In genomic region chr13:109816112-109816978, GRCh38 we compare ENCODE assay signal across 13 cellular contexts. TPM values are rescaled to one million over a fixed set of nuclear protein-coding genes. Genes with fewer than 3 reads are reported as not detected.
A peak's percentile ranks its signal among the peaks of the same experiment; 100 is the strongest.
DNase-seq lines count a peak whose midpoint lies in the region; ATAC-seq and TF ChIP-seq lines count a peak whose summit lies in the region.
"Had no signal": no experiment of that assay in that cellular context is flagged by ENCODE, and none has a peak within 500 bp of the region (broad histone marks: within the 10 kb centered on the region; RNA-seq: fewer than 3 reads in every experiment).

No MANE protein-coding gene starts in this region.

- no peak overlapping the region for H2BK20ac ChIP-seq in IMR-90 (ENCODE audit: low read depth, low read length)

- H4K5ac ChIP-seq in IMR-90 (ENCODE audit: low read depth, low read length), result no peak overlapping the region

- peaks cover 5% of the 10 kb centered on the region for H3K27me3 ChIP-seq in IMR-90 (ENCODE audit: control insufficient read depth, insufficient read depth, low read length)

- H3K36me3 ChIP-seq in IMR-90 (ENCODE audit: control insufficient read depth, insufficient read depth, low read length), result no peaks in the 10 kb centered on the region
- H3K36me3 ChIP-seq: left ventricle myocardium inferior had no signal

- CTCF ChIA-PET in IMR-90 (lab: Yijun Ruan, JAX), result no interaction called here
- CTCF ChIA-PET in activated CD4-positive, alpha-beta T cell treated with anti-CD3 and anti-CD28 coated beads, Interleukin-2, amount 10 ng/mL, durations not matched to agents 7 days and 5 days (lab: Charles Lee), result no interaction called here

- TF ChIP-seq CTCF in IMR-90 (conservative IDR thresholded peaks at IDR 0.05; ENCODE audit: low read depth, low read length) (no peak), VCaP (conservative IDR thresholded peaks at IDR 0.05) (no peak)

- no peak for TF ChIP-seq POLR2A in IMR-90 (IDR thresholded peaks at IDR 0.05; ENCODE audit: low read depth, low read length)

- no peaks in the 10 kb centered on the region for H3K79me1 ChIP-seq in IMR-90 (ENCODE audit: low read depth in 1 of 2, low read length in 2 of 2)

- no peaks in the 10 kb centered on the region for H3K36me3 Mint-ChIP-seq in activated CD4-positive, alpha-beta T cell treated with anti-CD3 and anti-CD28 coated beads, Interleukin-2, amount 10 ng/mL, durations not matched to agents 7 days and 5 days (ENCODE audit: low read depth)
- H3K36me3 Mint-ChIP-seq in natural killer cell treated with Interleukin-12 subunit alpha and Interleukin-12 subunit beta and Interleukin-15 and Interleukin-18, amount 100 ng/mL, for 72 hours, result no peaks in the 10 kb centered on the region

- intact Hi-C loops in IMR-90 (cut with micrococcal nuclease), result no loop called here

- DNase-seq in DMS153 (lab: John Stamatoyannopoulos, UW) (peak; percentile 59), IMR-90 (no peak), left lobe of liver (ENCODE audit: low spot score) (peak; percentile 83), cerebellar nuclear complex (lab: John Stamatoyannopoulos, UW) (no peak)
- DNase-seq in activated CD4-positive, alpha-beta T cell treated with anti-CD3 and anti-CD28 coated beads, Interleukin-2, amount 10 ng/mL, durations not matched to agents 7 days and 5 days, result no peak
- DNase-seq in natural killer cell treated with Interleukin-12 subunit alpha and Interleukin-12 subunit beta and Interleukin-15 and Interleukin-18, amount 100 ng/mL, for 72 hours (ENCODE audit: low spot score), result no peak
- DNase-seq: activated naive CD4-positive, alpha-beta T cell treated with anti-CD3 and anti-CD28 coated beads, Interleukin-2, amount 50 U/mL, for 16 hours; head of caudate nucleus; left ventricle myocardium inferior; NCI-H69 had no signal

- H3K4me3 Mint-ChIP-seq in activated CD4-positive, alpha-beta T cell treated with anti-CD3 and anti-CD28 coated beads, Interleukin-2, amount 10 ng/mL, durations not matched to agents 7 days and 5 days, result no peak overlapping the region
- no peak overlapping the region for H3K4me3 Mint-ChIP-seq in natural killer cell treated with Interleukin-12 subunit alpha and Interleukin-12 subunit beta and Interleukin-15 and Interleukin-18, amount 100 ng/mL, for 72 hours
- H3K4me3 Mint-ChIP-seq: nephron had no signal

- H2BK5ac ChIP-seq in IMR-90 (ENCODE audit: low read depth, low read length, poor library complexity, severe bottlenecking), result no peak overlapping the region

- no peaks in the 10 kb centered on the region for H3K4me1 Mint-ChIP-seq in activated CD4-positive, alpha-beta T cell treated with anti-CD3 and anti-CD28 coated beads, Interleukin-2, amount 10 ng/mL, durations not matched to agents 7 days and 5 days
- no peaks in the 10 kb centered on the region for H3K4me1 Mint-ChIP-seq in natural killer cell treated with Interleukin-12 subunit alpha and Interleukin-12 subunit beta and Interleukin-15 and Interleukin-18, amount 100 ng/mL, for 72 hours (ENCODE audit: low read depth in 2 of 2)
- H3K4me1 Mint-ChIP-seq: nephron had no signal

- H2BK15ac ChIP-seq in IMR-90 (ENCODE audit: low read depth, low read length), result no peak overlapping the region

- peaks cover 9% of the 10 kb centered on the region; the same call in 1 of the 2 replicates for H3K9me1 ChIP-seq in IMR-90 (ENCODE audit: insufficient read depth, low read length)

- no peak overlapping the region for H2AK5ac ChIP-seq in IMR-90 (ENCODE audit: low read depth, low read length)

- POLR2A ChIA-PET in IMR-90 (lab: Charles Lee; ENCODE audit: unreplicated experiment), result no interaction called here
- POLR2A ChIA-PET in activated CD4-positive, alpha-beta T cell treated with anti-CD3 and anti-CD28 coated beads, Interleukin-2, amount 10 ng/mL, durations not matched to agents 7 days and 5 days (lab: Charles Lee), result no interaction called here

- ATAC-seq in IMR-90 (ENCODE audit: low read depth) (peak; percentile 21; the same call in 1 of the 2 replicates), left lobe of liver (peak; percentile 90), GM19328 (IDR thresholded peaks at IDR 0.05; ENCODE audit: unreplicated experiment) (no peak)
- no peak for ATAC-seq in natural killer cell treated with Interleukin-12 subunit alpha and Interleukin-12 subunit beta and Interleukin-15 and Interleukin-18, amount 100 ng/mL, for 72 hours

- no peak overlapping the region for H3K9ac ChIP-seq in IMR-90 (ENCODE audit: low read depth, low read length)

- H2AK9ac ChIP-seq in IMR-90 (replicated peaks; ENCODE audit: low read depth, low read length, poor library complexity), result no peak overlapping the region

- H3K4me3 ChIP-seq in IMR-90 (ENCODE audit: insufficient read depth, low read depth, low read length), result no peak overlapping the region
- H3K4me3 ChIP-seq: left ventricle myocardium inferior had no signal

- H4K91ac ChIP-seq in IMR-90 (ENCODE audit: insufficient read depth, low read depth, low read length), result no peak overlapping the region

- no peak overlapping the region for H2BK120ac ChIP-seq in IMR-90 (ENCODE audit: low read depth, low read length)

- WGBS in IMR-90 (ENCODE audit: extremely low coverage in 2 of 2, insufficient read length in 1 of 2), 2 experiments, result 80% methylated on average over 1 of the region's 7 CpGs; no CpG with 5 or more reads in 1 of the 2 experiments

- no peak for TF ChIP-seq RAD21 in IMR-90 (IDR thresholded peaks at IDR 0.05; ENCODE audit: low read length)

- H3K14ac ChIP-seq in IMR-90 (replicated peaks; ENCODE audit: low read depth, low read length), result 0 out of 2 replicates have a peak overlapping the region, but pooled peaks have one; percentile 26

- H4K20me1 ChIP-seq in IMR-90 (ENCODE audit: insufficient read depth, low read length), result no peaks in the 10 kb centered on the region

- in situ Hi-C loops in IMR-90 (cut with MboI; ENCODE audit: low sequenced_read_pairs), result no loop called here

- H3K27ac Mint-ChIP-seq in activated CD4-positive, alpha-beta T cell treated with anti-CD3 and anti-CD28 coated beads, Interleukin-2, amount 10 ng/mL, durations not matched to agents 7 days and 5 days, result no peak overlapping the region
- H3K27ac Mint-ChIP-seq in natural killer cell treated with Interleukin-12 subunit alpha and Interleukin-12 subunit beta and Interleukin-15 and Interleukin-18, amount 100 ng/mL, for 72 hours, result no peak overlapping the region

- no peak overlapping the region for H4K8ac ChIP-seq in IMR-90 (ENCODE audit: low read depth in 2 of 2, low read length in 2 of 2)

- no peaks in the 10 kb centered on the region for H3K9me3 ChIP-seq in IMR-90 (ENCODE audit: control insufficient read depth, insufficient read depth, low read length)
- H3K9me3 ChIP-seq: left ventricle myocardium inferior had no signal

- H3K56ac ChIP-seq in IMR-90 (ENCODE audit: extremely low read depth, insufficient read depth, low read length), result no peak overlapping the region

- peaks cover 3% of the 10 kb centered on the region; the same call in 1 of the 2 replicates for H3K4me1 ChIP-seq in IMR-90 (ENCODE audit: control insufficient read depth, insufficient read depth, low read length)
- H3K4me1 ChIP-seq: left ventricle myocardium inferior had no signal

- no peak overlapping the region for H3K4me2 ChIP-seq in IMR-90 (ENCODE audit: low read depth, low read length)

- H3K27me3 Mint-ChIP-seq in activated CD4-positive, alpha-beta T cell treated with anti-CD3 and anti-CD28 coated beads, Interleukin-2, amount 10 ng/mL, durations not matched to agents 7 days and 5 days, result peaks cover 4% of the 10 kb centered on the region
- peaks cover 23 to 42% of the 10 kb centered on the region in 2 donors for H3K27me3 Mint-ChIP-seq in natural killer cell treated with Interleukin-12 subunit alpha and Interleukin-12 subunit beta and Interleukin-15 and Interleukin-18, amount 100 ng/mL, for 72 hours

- no peak overlapping the region for H3K18ac ChIP-seq in IMR-90 (ENCODE audit: low read depth, low read length)

- H3K23ac ChIP-seq in IMR-90 (ENCODE audit: low read depth, low read length), result no peak overlapping the region

- BruUV-seq in IMR-90 (replicated peaks; lab: Mats Ljungman, UMichigan), result no TSS peak

- dilution Hi-C loops in IMR-90 (cut with HindIII; ENCODE audit: low sequenced_read_pairs, unreplicated experiment), result no loop called here

- no peak overlapping the region for H3K4ac ChIP-seq in IMR-90 (ENCODE audit: low read depth, low read length)

- no peaks in the 10 kb centered on the region for H3K9me3 Mint-ChIP-seq in activated CD4-positive, alpha-beta T cell treated with anti-CD3 and anti-CD28 coated beads, Interleukin-2, amount 10 ng/mL, durations not matched to agents 7 days and 5 days
- H3K9me3 Mint-ChIP-seq in natural killer cell treated with Interleukin-12 subunit alpha and Interleukin-12 subunit beta and Interleukin-15 and Interleukin-18, amount 100 ng/mL, for 72 hours, result no peaks in the 10 kb centered on the region
- H3K9me3 Mint-ChIP-seq: nephron had no signal

- H2AFZ ChIP-seq in IMR-90 (replicated peaks; ENCODE audit: low read length, poor library complexity), result peak overlapping the region; percentile 23

- H3K27ac ChIP-seq in IMR-90 (ENCODE audit: insufficient read depth, low read length) (no peak overlapping the region), VCaP (peak overlapping the region; percentile 76)
- H3K27ac ChIP-seq: left ventricle myocardium inferior had no signal

TF ChIP-seq in IMR-90, 13 proteins besides CTCF, POLR2A, EP300 and RAD21 (continues in another document):
- TF ChIP-seq RFX5 (IDR thresholded peaks at IDR 0.05; ENCODE audit: low read depth, low read length) (no peak), ELK1 (IDR thresholded peaks at IDR 0.05; ENCODE audit: borderline replicate concordance, low read depth, low read length) (no peak), NFE2L2 (IDR thresholded peaks at IDR 0.05; ENCODE audit: low read depth, low read length) (no peak), MAZ (IDR thresholded peaks at IDR 0.05; ENCODE audit: borderline replicate concordance, low read depth, low read length) (no peak)

RNA-seq across cellular contexts. Expression of gene IRS2, which starts 30.0 kb away (rescaled TPM):
- total RNA-seq in IMR-90 (2012; rRNA removed) (0.36 and 0.83 TPM in 2 replicates), left lobe of liver (13.1 TPM)
- 1.4 and 1.9 TPM in 2 replicates for polyA plus RNA-seq in IMR-90 (2012; rRNA removed)
- polyA plus RNA-seq in IMR-90 (2012; cell fraction: cytosol; rRNA removed), result 1.3 and 3.3 TPM in 2 replicates
- 2.3 and 3.6 TPM in 2 replicates for polyA plus RNA-seq in IMR-90 (2012; cell fraction: nucleus; rRNA removed; ENCODE audit: low replicate concordance)
- 1 to 10 TPM; 3.4 to 4.2 TPM for total RNA-seq in activated CD4-positive, alpha-beta T cell treated with anti-CD3 and anti-CD28 coated beads, Interleukin-2, amount 10 ng/mL, durations not matched to agents 7 days and 5 days
- 1 to 10 TPM in 1 of 2 donors, under 1 TPM in 1; 0.95 to 1.1 TPM for total RNA-seq in natural killer cell treated with Interleukin-12 subunit alpha and Interleukin-12 subunit beta and Interleukin-15 and Interleukin-18, amount 100 ng/mL, for 72 hours

Comparison
In these comparisons a context has a peak if more than half of its experiments do, and no peak if none do; other contexts are left out.
1. DNase-seq: peak in DMS153 (single experiment) and left lobe of liver (single experiment); none in IMR-90 (single experiment), cerebellar nuclear complex (0 of 2), activated CD4-positive, alpha-beta T cell treated with anti-CD3 and anti-CD28 coated beads, Interleukin-2, amount 10 ng/mL, durations not matched to agents 7 days and 5 days (single experiment) and natural killer cell treated with Interleukin-12 subunit alpha and Interleukin-12 subunit beta and Interleukin-15 and Interleukin-18, amount 100 ng/mL, for 72 hours (single experiment).
2. ATAC-seq: peak in IMR-90 (single experiment) and left lobe of liver (single experiment); none in GM19328 (single experiment) and natural killer cell treated with Interleukin-12 subunit alpha and Interleukin-12 subunit beta and Interleukin-15 and Interleukin-18, amount 100 ng/mL, for 72 hours (0 of 2).